2 cellular contexts compared by ENCODE assay signal in genomic region chr16:23374721-23375120, GRCh38.
TF ChIP-seq lines count a peak whose summit lies in the region.

No MANE protein-coding gene starts in this region.

TF ChIP-seq in HCT116, 20 proteins besides CTCF, POLR2A, EP300 and RAD21 (continued from another document):
- TF ChIP-seq ZBTB33 (IDR thresholded peaks at IDR 0.05; ENCODE audit: extremely low read depth, insufficient replicate concordance, low read length) (no peak), EZH2 (IDR thresholded peaks at IDR 0.05) (no peak), YY1 (IDR thresholded peaks at IDR 0.05; ENCODE audit: extremely low read depth, insufficient replicate concordance, low read depth, low read length) (no peak), FOSL1 (IDR thresholded peaks at IDR 0.05; ENCODE audit: low read depth) (no peak), ZNF274 (IDR thresholded peaks at IDR 0.05; ENCODE audit: low read depth, low read length) (no peak), SIN3A (IDR thresholded peaks at IDR 0.05; ENCODE audit: low read depth) (no peak), EGR1 (IDR thresholded peaks at IDR 0.05; ENCODE audit: low read depth) (no peak), ATF3 (IDR thresholded peaks at IDR 0.05) (no peak), CBX3 (IDR thresholded peaks at IDR 0.05; ENCODE audit: low read depth) (no peak), REST (IDR thresholded peaks at IDR 0.05; ENCODE audit: low read depth) (no peak), ZFX (IDR thresholded peaks at IDR 0.05) (no peak), EZH2phosphoT487 (IDR thresholded peaks at IDR 0.05; ENCODE audit: borderline replicate concordance) (no peak), JUND (IDR thresholded peaks at IDR 0.05) (no peak), TCF7L2 (IDR thresholded peaks at IDR 0.05; ENCODE audit: borderline replicate concordance, extremely low read depth, insufficient read depth, insufficient read length) (no peak)

TF ChIP-seq in K562, 482 proteins besides CTCF, POLR2A, EP300 and RAD21:
- TF ChIP-seq ZMIZ1 (IDR thresholded peaks at IDR 0.05; ENCODE audit: low read depth in 2 of 2, low read length in 2 of 2) (no peak), ZSCAN29 (IDR thresholded peaks at IDR 0.05) (no peak), FOXP4 (CRISPR knock-in tag; IDR thresholded peaks at IDR 0.05; ENCODE audit: borderline replicate concordance) (no peak), ZBTB33 (CRISPR knock-in tag; IDR thresholded peaks at IDR 0.05) (no peak), ELF2 (CRISPR knock-in tag; IDR thresholded peaks at IDR 0.05) (no peak), TAF7 (tag; IDR thresholded peaks at IDR 0.05) (no peak), TAL1 (IDR thresholded peaks at IDR 0.05) (no peak), ZNF512 (tag; IDR thresholded peaks at IDR 0.05) (no peak), ZNF280A (IDR thresholded peaks at IDR 0.05; ENCODE audit: low read depth, partially characterized antibody) (no peak), MTA1 (IDR thresholded peaks at IDR 0.05; ENCODE audit: borderline replicate concordance) (no peak), E4F1 (CRISPR knock-in tag; IDR thresholded peaks at IDR 0.05; ENCODE audit: borderline replicate concordance) (no peak), ARHGAP35 (IDR thresholded peaks at IDR 0.05; ENCODE audit: partially characterized antibody) (no peak), NCOA4 (IDR thresholded peaks at IDR 0.05; ENCODE audit: partially characterized antibody) (no peak), ZNF785 (CRISPR knock-in tag; IDR thresholded peaks at IDR 0.05) (no peak), MYNN (IDR thresholded peaks at IDR 0.05) (no peak), MYNN (CRISPR knock-in tag; IDR thresholded peaks at IDR 0.05) (no peak), CHD2 (IDR thresholded peaks at IDR 0.05; ENCODE audit: low read depth, low read length) (no peak), GTF3C2 (IDR thresholded peaks at IDR 0.05; ENCODE audit: borderline replicate concordance, extremely low read depth, insufficient read length) (no peak), MXI1 (IDR thresholded peaks at IDR 0.05; ENCODE audit: low read depth, low read length) (no peak), MAFG (tag; conservative IDR thresholded peaks at IDR 0.05) (no peak)
